In the genomic region with DNA sequence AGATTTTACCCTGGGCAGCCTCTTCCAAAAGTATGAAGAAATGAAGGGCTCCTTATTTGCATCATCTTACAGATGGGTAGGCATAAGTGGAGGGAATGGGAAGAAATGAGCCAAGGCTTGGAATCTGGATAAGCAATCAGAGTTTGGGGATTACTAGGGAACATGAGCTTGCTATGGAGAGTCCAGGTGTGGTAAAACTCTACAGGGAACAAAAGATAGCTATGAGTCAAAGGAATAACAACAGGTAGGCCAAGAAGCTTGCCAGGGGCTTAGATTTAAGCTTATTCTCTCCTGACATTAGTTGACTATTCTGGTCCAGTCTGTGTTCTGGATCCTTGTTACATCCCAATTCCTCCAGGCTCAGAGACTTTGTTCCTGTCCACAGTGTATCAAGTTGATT, we compare ENCODE assay signal across 28 cellular contexts.
"Had no signal": no experiment of that assay in that cellular context is flagged by ENCODE, and none has a peak within 500 bp of the region (broad histone marks: within the 10 kb centered on the region; RNA-seq: fewer than 3 reads in every experiment).

No MANE protein-coding gene starts in this region.

- H3K27ac ChIP-seq: ascending aorta, breast epithelium, coronary artery, dorsolateral prefrontal cortex, esophagus squamous epithelium had no signal

- H3K4me3 ChIP-seq: ascending aorta, breast epithelium, coronary artery, dorsolateral prefrontal cortex, esophagus squamous epithelium had no signal

- DNase-seq: activated CD4-positive, alpha-beta memory T cell treated with anti-CD3 and anti-CD28 coated beads, Interleukin-2, amount 10 ng/mL, durations not matched to agents 7 days and 5 days; activated CD4-positive, alpha-beta T cell treated with anti-CD3 and anti-CD28 coated beads for 4 hours; activated CD4-positive, alpha-beta T cell treated with anti-CD3 and anti-CD28 coated beads, Interleukin-2, amount 10 ng/mL, durations not matched to agents 7 days and 5 days; activated CD4-positive, alpha-beta T cell treated with anti-CD3 and anti-CD28 coated beads, Interleukin-2, amount 50 U/mL, for 4 hours; activated CD4-positive, CD25-positive, alpha-beta regulatory T cell; activated CD4-positive, CD25-positive, alpha-beta regulatory T cell treated with anti-CD3 and anti-CD28 coated beads, Interleukin-2, amount 50 U/mL, for 72 hours; activated CD8-positive, alpha-beta memory T cell treated with anti-CD3 and anti-CD28 coated beads, Interleukin-2, amount 50 U/mL, for 48 hours; activated gamma-delta T cell; activated naive CD4-positive, alpha-beta T cell; activated naive CD4-positive, alpha-beta T cell treated with anti-CD3 and anti-CD28 coated beads, Interleukin-2, amount 10 ng/mL, durations not matched to agents 7 days and 5 days; activated naive CD8-positive, alpha-beta T cell treated with anti-CD3 and anti-CD28 coated beads, Interleukin-2, amount 10 ng/mL, durations not matched to agents 7 days and 5 days; activated T-cell treated with anti-CD3 and anti-CD28 coated beads for 4 hours; activated T-cell treated with anti-CD3 and anti-CD28 coated beads, Interleukin-2, amount 50 U/mL, for 24 hours; activated T-cell treated with anti-CD3 and anti-CD28 coated beads, Interleukin-2, amount 50 U/mL, for 72 hours; dorsolateral prefrontal cortex; effector memory CD4-positive, alpha-beta T cell; endodermal cell; erythroblast; esophagus squamous epithelium; head of caudate nucleus; T-helper 1 cell; T-helper 17 cell; T1000 had no signal

- H3K36me3 ChIP-seq: ascending aorta, breast epithelium, esophagus squamous epithelium had no signal

- FAIRE-seq: frontal cortex had no signal

- H3K9me3 ChIP-seq: ascending aorta, breast epithelium, esophagus squamous epithelium had no signal

- H3K27me3 ChIP-seq: ascending aorta, breast epithelium, dorsolateral prefrontal cortex, esophagus squamous epithelium had no signal

- ATAC-seq: activated naive CD4-positive, alpha-beta T cell treated with anti-CD3 and anti-CD28 coated beads, Interleukin-2, amount 50 U/mL, for 72 hours; activated T-cell treated with anti-CD3 and anti-CD28 coated beads, Interleukin-2, amount 50 U/mL, for 72 hours; T-helper 17 cell had no signal
